In the genomic region with DNA sequence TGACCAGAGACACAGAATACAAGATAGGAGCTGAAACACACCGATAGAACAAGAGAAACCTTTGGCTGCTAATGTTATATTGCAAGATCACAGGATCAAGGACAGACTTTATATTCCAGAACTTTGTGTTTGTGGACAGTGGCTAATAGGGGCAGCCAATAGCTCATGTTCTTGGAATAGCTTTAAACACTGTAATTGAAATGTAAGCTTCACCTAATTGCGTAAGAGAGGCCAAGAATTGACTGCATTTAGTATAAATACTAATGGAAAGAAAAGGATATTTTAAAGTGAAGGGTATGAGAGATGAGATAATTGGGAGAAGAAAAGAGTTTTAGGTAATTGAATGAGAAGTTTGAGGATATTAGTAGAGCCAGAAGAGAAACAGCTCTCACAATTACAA, we compare ENCODE assay signal across 28 cellular contexts.
DNase-seq lines count a peak whose midpoint lies in the region; ATAC-seq, FAIRE-seq and TF ChIP-seq lines count a peak whose summit lies in the region.
"Had no signal": no experiment of that assay in that cellular context is flagged by ENCODE, and none has a peak within 500 bp of the region (broad histone marks: within the 10 kb centered on the region; RNA-seq: fewer than 3 reads in every experiment).

No MANE protein-coding gene starts in this region.

- H3K9me3 Mint-ChIP-seq in GM23338: no peaks in the 10 kb centered on the region
- peaks cover 0 to 42% (median 7%) of the 10 kb centered on the region in 6 donors for H3K9me3 Mint-ChIP-seq in immature natural killer cell
- H3K9me3 Mint-ChIP-seq: H9, HFFc6 had no signal

- no peak overlapping the region for H3K27ac ChIP-seq in GM23338 (ENCODE audit: low read depth)
- no peak overlapping the region for H3K27ac ChIP-seq in H1 (ENCODE audit: low read depth, low read length)
- no peak overlapping the region for H3K27ac ChIP-seq in suprapubic skin
- H3K27ac ChIP-seq: A549, PC-9, SJCRH30 had no signal

- H3F3A ChIP-seq in GM23338 (replicated peaks; ENCODE audit: low read depth): no peaks in the 10 kb centered on the region

- no peaks in the 10 kb centered on the region for H3K23me2 ChIP-seq in H1 (ENCODE audit: low read depth, low read length)

- H3K9me3 ChIP-seq in H1 (ENCODE audit: insufficient read depth in 2 of 2, low read depth in 1 of 2, low read length in 1 of 2) (no peaks in the 10 kb centered on the region), suprapubic skin (no peaks in the 10 kb centered on the region)
- H3K9me3 ChIP-seq: A549, Caco-2, MG63, SJCRH30 had no signal

- no peaks in the 10 kb centered on the region for H3K79me2 ChIP-seq in GM23338 (replicated peaks; ENCODE audit: insufficient read depth)
- no peaks in the 10 kb centered on the region for H3K79me2 ChIP-seq in H1 (ENCODE audit: control insufficient read depth in 1 of 2, insufficient read depth in 2 of 2, low read length in 2 of 2)

- WGBS in H1 (ENCODE audit: extremely low coverage in 1 of 2, insufficient coverage in 1 of 2, insufficient read length in 1 of 2, insufficient replicate concordance in 2 of 2, low coverage in 1 of 2, low lambda C conversion rate in 2 of 2, missing lambda C conversion rate in 1 of 2), 2 experiments: 94% methylated on average over 2 of the region's 2 CpGs; no CpG with 5 or more reads in 1 of the 2 experiments
- WGBS in suprapubic skin: 72% methylated on average over 2 of the region's 2 CpGs

- H2BK12ac ChIP-seq in H1 (ENCODE audit: low read depth, low read length): no peak overlapping the region

- H3K4me3 Mint-ChIP-seq in GM23338 (no peak overlapping the region), immature natural killer cell (no peak overlapping the region)
- H3K4me3 Mint-ChIP-seq: CD8-positive, alpha-beta T cell; H9; HFFc6 had no signal

- no peak overlapping the region for H3K56ac ChIP-seq in H1 (replicated peaks; ENCODE audit: insufficient read length, low read depth, low read length)

- no peak overlapping the region for H3K4ac ChIP-seq in H1 (replicated peaks; ENCODE audit: insufficient read length, low read depth, low read length)

- H3K27me3 Mint-ChIP-seq in GM23338 (ENCODE audit: insufficient read depth, low read depth, poor library complexity) (no peaks in the 10 kb centered on the region), immature natural killer cell (ENCODE audit: low read depth in 3 of 3) (no peaks in the 10 kb centered on the region)

- H3K4me3 ChIP-seq in GM23338: no peak overlapping the region
- no peak overlapping the region for H3K4me3 ChIP-seq in H1 (ENCODE audit: extremely low read depth in 1 of 4, insufficient read depth in 2 of 4, low read depth in 3 of 4, low read length in 4 of 4)
- no peak overlapping the region for H3K4me3 ChIP-seq in fibroblast of villous mesenchyme (ENCODE audit: low read depth, low read length)
- H3K4me3 ChIP-seq in skeletal muscle cell (ENCODE audit: low read depth, low read length): no peak overlapping the region
- no peak overlapping the region for H3K4me3 ChIP-seq in suprapubic skin
- H3K4me3 ChIP-seq: A549, MG63, PC-9, SJCRH30 had no signal

- no peak overlapping the region for H3K4me2 ChIP-seq in GM23338
- H3K4me2 ChIP-seq in H1 (ENCODE audit: insufficient read depth in 1 of 2, low read depth in 2 of 2, low read length in 2 of 2): no peak overlapping the region
- H3K4me2 ChIP-seq: A549, PC-9 had no signal

- no peak overlapping the region for H3K18ac ChIP-seq in H1 (ENCODE audit: extremely low read depth, low read length)

- H3K27me3 ChIP-seq in GM23338 (ENCODE audit: insufficient read depth): no peaks in the 10 kb centered on the region
- H3K27me3 ChIP-seq in H1 (replicated peaks in 1 of 4; ENCODE audit: control insufficient read depth in 3 of 4, extremely low read depth in 1 of 4, insufficient read depth in 3 of 4, low read length in 3 of 4): no peaks in the 10 kb centered on the region; a peak in 1 of 7 replicates
- no peaks in the 10 kb centered on the region for H3K27me3 ChIP-seq in suprapubic skin
- H3K27me3 ChIP-seq: MG63, SJCRH30 had no signal

- no peaks in the 10 kb centered on the region for H3K36me3 ChIP-seq in GM23338 (ENCODE audit: insufficient read depth)
- H3K36me3 ChIP-seq in H1 (ENCODE audit: control insufficient read depth in 2 of 4, insufficient read depth in 4 of 4, low read length in 3 of 4): no peaks in the 10 kb centered on the region
- no peaks in the 10 kb centered on the region for H3K36me3 ChIP-seq in suprapubic skin
- H3K36me3 ChIP-seq: MG63, SJCRH30 had no signal

- H3K36me3 Mint-ChIP-seq in GM23338 (ENCODE audit: low read depth): no peaks in the 10 kb centered on the region
- peaks cover 0 to 5% (median 0%) of the 10 kb centered on the region in 3 donors for H3K36me3 Mint-ChIP-seq in immature natural killer cell
- H3K36me3 Mint-ChIP-seq: CD8-positive, alpha-beta T cell had no signal

- peaks cover 2% of the 10 kb centered on the region; the same call in 1 of the 2 replicates for H3K9me2 ChIP-seq in GM23338 (ENCODE audit: insufficient read depth)

- no peak overlapping the region for H2AK5ac ChIP-seq in H1 (ENCODE audit: low read depth, low read length)

- H3K79me1 ChIP-seq in H1 (ENCODE audit: low read depth, low read length): no peaks in the 10 kb centered on the region

- H4K20me1 ChIP-seq in GM23338 (replicated peaks; ENCODE audit: insufficient read depth) (no peaks in the 10 kb centered on the region), H1 (replicated peaks in 1 of 2; ENCODE audit: control insufficient read depth in 1 of 2, insufficient read depth in 2 of 2, low read length in 2 of 2) (no peaks in the 10 kb centered on the region)

- ATAC-seq in GM23338 (no peak), GM21381 (IDR thresholded peaks at IDR 0.05; ENCODE audit: unreplicated experiment) (no peak)
- ATAC-seq: A549; CD8-positive, alpha-beta T cell; Right ventricle myocardium inferior had no signal

- H3K4me1 ChIP-seq in GM23338 (ENCODE audit: insufficient read depth) (no peaks in the 10 kb centered on the region), H1 (replicated peaks in 1 of 4; ENCODE audit: control insufficient read depth in 3 of 4, insufficient read depth in 4 of 4, low read length in 3 of 4) (no peaks in the 10 kb centered on the region), suprapubic skin (no peaks in the 10 kb centered on the region)
- H3K4me1 ChIP-seq: A549, Caco-2, SJCRH30 had no signal

- TF ChIP-seq POLR2A in H1 (IDR thresholded peaks at IDR 0.05; ENCODE audit: control extremely low read depth in 1 of 2, low read depth in 2 of 2, low read length in 2 of 2): no peak
- TF ChIP-seq POLR2A in suprapubic skin (IDR thresholded peaks at IDR 0.05): no peak

- no peak for TF ChIP-seq RAD21 in H1 (IDR thresholded peaks at IDR 0.05 in 1 of 2, conservative IDR thresholded peaks at IDR 0.05 in 1 of 2; ENCODE audit: low read depth in 2 of 2, low read length in 2 of 2)

- TF ChIP-seq EP300 in H1 (IDR thresholded peaks at IDR 0.05; ENCODE audit: borderline replicate concordance in 1 of 2, low read depth in 2 of 2, low read length in 2 of 2) (no peak), suprapubic skin (IDR thresholded peaks at IDR 0.05) (no peak)

- no peak for FAIRE-seq in H1 (lab: Jason Lieb, UNC)
- FAIRE-seq: A549, GM12891, HTR-8/SVneo had no signal

- DNase-seq in GM23338 (ENCODE audit: low spot score) (no peak), H1 (ENCODE audit: low read depth in 1 of 2, low spot score in 2 of 2) (no peak), fibroblast of villous mesenchyme (ENCODE audit: low read depth) (peak; percentile 7), skeletal muscle cell (ENCODE audit: low read depth) (peak; percentile 45), suprapubic skin (ENCODE audit: low spot score in 2 of 2) (no peak), immature natural killer cell (no peak)
- DNase-seq: C1 segment of cervical spinal cord; Caco-2; CD8-positive, alpha-beta T cell; DMS 273 treated with DMSO at 0.1 percent for 48 hours; DMS79 treated with DMSO at 0.1 percent for 48 hours; GF-D8; H9; HFFc6; KG1; MG63; NCI-H1105 treated with DMSO at 0.1 percent for 48 hours; NCI-H146; NCI-H2081; NCI-H2227 treated with DMSO at 0.1 percent for 48 hours; NCI-H526 treated with DMSO at 0.1 percent for 48 hours; PC-9; SJCRH30 had no signal

- CTCF ChIA-PET in H1 (lab: Charles Lee; ENCODE audit: partially characterized antibody): interaction anchor here (0.6 to 1.0 kb wide), 2 partner anchors 12 to 45 kb away, joined by 3 to 4 read pairs; no protein-coding TSS in a partner anchor

- H3K27ac Mint-ChIP-seq in GM23338 (no peak overlapping the region), immature natural killer cell (no peak overlapping the region)
- H3K27ac Mint-ChIP-seq: CD8-positive, alpha-beta T cell; H9; HFFc6 had no signal

- H2BK20ac ChIP-seq in H1 (ENCODE audit: low read length): no peak overlapping the region

- no peak overlapping the region for H4K8ac ChIP-seq in H1 (ENCODE audit: extremely low read depth, insufficient read depth, low read length)

- H2AFZ ChIP-seq in GM23338 (peak overlapping the region; percentile 8; the same call in 1 of the 2 replicates), H1 (ENCODE audit: low read length) (no peak overlapping the region)
- H2AFZ ChIP-seq: PC-9 had no signal

- no peaks in the 10 kb centered on the region for H3K4me1 Mint-ChIP-seq in GM23338
- H3K4me1 Mint-ChIP-seq in immature natural killer cell: no peaks in the 10 kb centered on the region
- H3K4me1 Mint-ChIP-seq: H9 had no signal

- no peak for TF ChIP-seq CTCF in GM23338 (conservative IDR thresholded peaks at IDR 0.05; ENCODE audit: low read depth in 2 of 2)
- TF ChIP-seq CTCF in H1 (IDR thresholded peaks at IDR 0.05; ENCODE audit: control extremely low read depth in 1 of 3, insufficient read depth in 1 of 3, low read depth in 1 of 3, low read length in 3 of 3): no peak
- TF ChIP-seq CTCF in fibroblast of villous mesenchyme (IDR thresholded peaks at IDR 0.05; ENCODE audit: insufficient read depth, low read depth, low read length): no peak
- TF ChIP-seq CTCF in suprapubic skin (IDR thresholded peaks at IDR 0.05): no peak

- POLR2A ChIA-PET in H1 (lab: Charles Lee; ENCODE audit: partially characterized antibody): no interaction called here

- H3K14ac ChIP-seq in H1 (ENCODE audit: insufficient read length): no peak overlapping the region

- H3K23ac ChIP-seq in H1 (ENCODE audit: insufficient read length): no peak overlapping the region

- H3K9ac ChIP-seq in H1 (replicated peaks in 1 of 4; ENCODE audit: extremely low read depth in 1 of 4, low read depth in 3 of 4, low read length in 3 of 4): no peak overlapping the region

- no peak overlapping the region for H2BK15ac ChIP-seq in H1 (ENCODE audit: low read length)

- H2BK120ac ChIP-seq in H1 (replicated peaks; ENCODE audit: low read depth, low read length): no peak overlapping the region

- no peak overlapping the region for H2BK5ac ChIP-seq in H1 (ENCODE audit: low read depth, low read length)

- no peak overlapping the region for H4K91ac ChIP-seq in H1 (replicated peaks; ENCODE audit: insufficient read length, low read length)

- H4K5ac ChIP-seq in H1 (ENCODE audit: insufficient read length, low read depth, low read length): no peak overlapping the region

TF ChIP-seq in GM23338, 12 proteins besides CTCF, POLR2A, EP300 and RAD21 (continues in another document):
- TF ChIP-seq JUNB (IDR thresholded peaks at IDR 0.05; ENCODE audit: unreplicated experiment): no peak

TF ChIP-seq in H1, 55 proteins besides CTCF, POLR2A, EP300 and RAD21 (continues in another document):
- TF ChIP-seq NRF1 (IDR thresholded peaks at IDR 0.05; ENCODE audit: low read depth, low read length) (no peak), CHD2 (IDR thresholded peaks at IDR 0.05; ENCODE audit: low read length) (no peak), KDM5A (IDR thresholded peaks at IDR 0.05; ENCODE audit: low read length) (no peak)

Comparison
In these comparisons a context has a peak if more than half of its experiments do, and no peak if none do; other contexts are left out.
1. DNase-seq: peak in fibroblast of villous mesenchyme (single experiment) and skeletal muscle cell (single experiment); none in GM23338 (single experiment), H1 (0 of 2), suprapubic skin (0 of 2) and immature natural killer cell (0 of 3).